Comparison of ENCODE assay signal across 16 cellular contexts in genomic region chr2:129337076-129337475, GRCh38.
A peak's percentile ranks its signal among the peaks of the same experiment; 100 is the strongest.
DNase-seq lines count a peak whose midpoint lies in the region; ATAC-seq, FAIRE-seq and TF ChIP-seq lines count a peak whose summit lies in the region.
"Had no signal": no experiment of that assay in that cellular context is flagged by ENCODE, and none has a peak within 500 bp of the region (broad histone marks: within the 10 kb centered on the region; RNA-seq: fewer than 3 reads in every experiment).

No MANE protein-coding gene starts in this region.

- TF ChIP-seq CTCF in HepG2 (CRISPR knock-in tag; IDR thresholded peaks at IDR 0.05) (0 out of 2 replicates have a peak, but pooled peaks have one; percentile 22), right lobe of liver (IDR thresholded peaks at IDR 0.05) (no peak), Loucy (conservative IDR thresholded peaks at IDR 0.05; ENCODE audit: low read length) (0 out of 2 replicates have a peak, but pooled peaks have one; percentile 12), psoas muscle (IDR thresholded peaks at IDR 0.05) (no peak)

- H3K4me3 ChIP-seq in HepG2 (replicated peaks in 1 of 3; ENCODE audit: insufficient read depth in 1 of 3, low read depth in 2 of 3, low read length in 3 of 3) (no peak overlapping the region), right lobe of liver (no peak overlapping the region), Loucy (ENCODE audit: low read length, poor library complexity, severe bottlenecking) (no peak overlapping the region), psoas muscle (no peak overlapping the region)
- H3K4me3 ChIP-seq: BLaER1 treated with 17β-estradiol and CSF1 and Interleukin-3, amounts not matched to agents 10 nM and 100 nM; GM23248; HAP-1 had no signal

- TF ChIP-seq POLR2A in HepG2 (IDR thresholded peaks at IDR 0.05; ENCODE audit: insufficient read depth in 1 of 2, low read depth in 2 of 2, low read length in 2 of 2) (no peak), right lobe of liver (IDR thresholded peaks at IDR 0.05) (no peak)

- H3K9ac ChIP-seq in HepG2 (ENCODE audit: insufficient read depth, low read depth, low read length) (no peak overlapping the region), Loucy (ENCODE audit: low read depth, low read length, poor library complexity, severe bottlenecking) (no peak overlapping the region)
- H3K9ac ChIP-seq: BLaER1 treated with 17β-estradiol and CSF1 and Interleukin-3, amounts not matched to agents 10 nM and 100 nM; GM23248 had no signal

- DNase-seq in HepG2 (ENCODE audit: low spot score), result peak; percentile 22
- no peak for DNase-seq in right lobe of liver
- no peak for DNase-seq in psoas muscle
- no peak for DNase-seq in COR-L47 (lab: John Stamatoyannopoulos, UW)
- no peak for DNase-seq in NCI-H1105 treated with DMSO at 0.1 percent for 48 hours (lab: John Stamatoyannopoulos, UW)
- no peak for DNase-seq in activated CD4-positive, alpha-beta T cell treated with anti-CD3 and anti-CD28 coated beads, Interleukin-2, amount 50 U/mL, for 4 hours
- DNase-seq: CD4-positive, CD25-positive, alpha-beta regulatory T cell; CD8-positive, alpha-beta memory T cell; GM23248 had no signal

- H3K4me1 ChIP-seq in HepG2 (ENCODE audit: insufficient read depth, low read length), result no peaks in the 10 kb centered on the region
- no peaks in the 10 kb centered on the region for H3K4me1 ChIP-seq in right lobe of liver
- H3K4me1 ChIP-seq in Loucy (ENCODE audit: insufficient read depth, low read length, poor library complexity, severe bottlenecking), result no peaks in the 10 kb centered on the region
- H3K4me1 ChIP-seq in psoas muscle, result peaks cover 14% of the 10 kb centered on the region
- H3K4me1 ChIP-seq: BLaER1 treated with 17β-estradiol and CSF1 and Interleukin-3, amounts not matched to agents 10 nM and 100 nM; Caco-2; HAP-1 had no signal

- H4K20me1 ChIP-seq in HepG2 (ENCODE audit: insufficient read depth, low read length) (no peaks in the 10 kb centered on the region), Loucy (ENCODE audit: insufficient read depth, low read length, poor library complexity, severe bottlenecking) (no peaks in the 10 kb centered on the region)
- H4K20me1 ChIP-seq: BLaER1 treated with 17β-estradiol and CSF1 and Interleukin-3, amounts not matched to agents 10 nM and 100 nM had no signal

- no peak overlapping the region for H2AFZ ChIP-seq in HepG2 (ENCODE audit: low read length)
- no peak overlapping the region for H2AFZ ChIP-seq in Loucy (ENCODE audit: low read length)
- H2AFZ ChIP-seq: GM23248 had no signal

- in situ Hi-C loops in HepG2 (cut with HindIII; ENCODE audit: extremely low pct_ligation_motif_present, low pct_unique_long_range_greater_than_20kb), result no loop called here

- CTCF ChIA-PET in HepG2 (lab: Yijun Ruan, JAX; ENCODE audit: low intra/inter-chr PET ratio, low total read pairs), result no interaction called here

- H3K4me2 ChIP-seq in HepG2 (ENCODE audit: low read depth, low read length), result no peak overlapping the region
- no peak overlapping the region for H3K4me2 ChIP-seq in Loucy (ENCODE audit: low read depth, low read length, poor library complexity, severe bottlenecking)
- H3K4me2 ChIP-seq: BLaER1 treated with 17β-estradiol and CSF1 and Interleukin-3, amounts not matched to agents 10 nM and 100 nM had no signal

- no TSS peak for BruUV-seq in HepG2 (replicated peaks; lab: Mats Ljungman, UMichigan)

- H3K27ac ChIP-seq in HepG2 (ENCODE audit: extremely low read length, insufficient read depth, low read length) (no peak overlapping the region), right lobe of liver (no peak overlapping the region), psoas muscle (peak overlapping the region; percentile 66)
- H3K27ac ChIP-seq: BLaER1 treated with 17β-estradiol and CSF1 and Interleukin-3, amounts not matched to agents 10 nM and 100 nM; GM23248 had no signal

- no peak for FAIRE-seq in HepG2 (lab: Jason Lieb, UNC)
- FAIRE-seq: D721Med, G401.6, GM12891 had no signal

- TF ChIP-seq RAD21 in HepG2 (CRISPR knock-in tag; IDR thresholded peaks at IDR 0.05), result no peak

- ATAC-seq in HepG2, result peak; percentile 73
- no peak for ATAC-seq in right lobe of liver
- no peak for ATAC-seq in psoas muscle

- H3F3A ChIP-seq in Loucy (ENCODE audit: low read depth), result no peaks in the 10 kb centered on the region

- no peaks in the 10 kb centered on the region for H3K79me2 ChIP-seq in HepG2 (ENCODE audit: insufficient read depth, low read length)
- no peaks in the 10 kb centered on the region for H3K79me2 ChIP-seq in Loucy (ENCODE audit: insufficient read depth, low read length)

- H3K27me3 ChIP-seq in HepG2 (ENCODE audit: control insufficient read depth in 1 of 2, insufficient read depth in 2 of 2, low read length in 2 of 2) (peaks cover 0 to 4% of the 10 kb centered on the region in 2 experiments; a peak in 1 of 5 replicates), right lobe of liver (no peaks in the 10 kb centered on the region), Loucy (ENCODE audit: insufficient read depth, low read length, poor library complexity, severe bottlenecking) (no peaks in the 10 kb centered on the region), psoas muscle (ENCODE audit: insufficient read depth in 3 of 3, low read length in 2 of 3) (no peaks in the 10 kb centered on the region)
- H3K27me3 ChIP-seq: BLaER1 treated with 17β-estradiol and CSF1 and Interleukin-3, amounts not matched to agents 10 nM and 100 nM had no signal

- no peaks in the 10 kb centered on the region; the same call in 1 of the 2 replicates for H3K9me3 ChIP-seq in HepG2 (ENCODE audit: low read length)
- H3K9me3 ChIP-seq in right lobe of liver, result no peaks in the 10 kb centered on the region
- H3K9me3 ChIP-seq in Loucy (ENCODE audit: insufficient read depth, low read depth, low read length), result no peaks in the 10 kb centered on the region
- H3K9me3 ChIP-seq in psoas muscle, result no peaks in the 10 kb centered on the region
- H3K9me3 ChIP-seq: HAP-1 had no signal

- intact Hi-C loops in HepG2 (cut with micrococcal nuclease; ENCODE audit: unreplicated experiment), result no loop called here
- intact Hi-C loops in right lobe of liver (cut with DNase I), result no loop called here
- intact Hi-C loops in psoas muscle (cut with DNase I), result loop anchor here in 1 of 2 donors (10.0 kb wide), 1 partner anchor 58 kb away; no protein-coding TSS in a partner anchor

- 38% methylated on average over 6 of the region's 6 CpGs for WGBS in HepG2 (ENCODE audit: low lambda C conversion rate)
- 65% methylated on average over 4 of the region's 6 CpGs for WGBS in right lobe of liver (ENCODE audit: insufficient coverage, low coverage, low lambda C conversion rate, missing lambda C conversion rate)
- WGBS in psoas muscle, 3 donors, result 95 to 96% (median 96%) methylated on average over 6 of the region's 6 CpGs

- H3K9me2 ChIP-seq in Loucy (replicated peaks; ENCODE audit: low read depth, low read length), result no peaks in the 10 kb centered on the region

- no peak for TF ChIP-seq EP300 in HepG2 (IDR thresholded peaks at IDR 0.05; ENCODE audit: low read depth in 2 of 2, low read length in 2 of 2)
- TF ChIP-seq EP300 in HepG2 (CRISPR knock-in tag; IDR thresholded peaks at IDR 0.05; ENCODE audit: borderline replicate concordance), result no peak

- no peaks in the 10 kb centered on the region for H3K36me3 ChIP-seq in HepG2 (replicated peaks in 1 of 2; ENCODE audit: control insufficient read depth in 1 of 2, insufficient read depth in 2 of 2, low read length in 2 of 2)
- H3K36me3 ChIP-seq in right lobe of liver, result no peaks in the 10 kb centered on the region
- no peaks in the 10 kb centered on the region for H3K36me3 ChIP-seq in Loucy (ENCODE audit: insufficient read depth, low read length)
- H3K36me3 ChIP-seq in psoas muscle (ENCODE audit: insufficient read depth in 1 of 2, low read depth in 1 of 2), result no peaks in the 10 kb centered on the region
- H3K36me3 ChIP-seq: BLaER1 treated with 17β-estradiol and CSF1 and Interleukin-3, amounts not matched to agents 10 nM and 100 nM; HAP-1 had no signal

- POLR2A ChIA-PET in HepG2 (lab: Yijun Ruan, JAX), result no interaction called here

TF ChIP-seq in HepG2, 621 proteins besides CTCF, POLR2A, EP300 and RAD21:
- no peak for TF ChIP-seq RBM39 (IDR thresholded peaks at IDR 0.05; ENCODE audit: low read depth, low read length, poor library complexity, severe bottlenecking)
- TF ChIP-seq, protein P1, sequence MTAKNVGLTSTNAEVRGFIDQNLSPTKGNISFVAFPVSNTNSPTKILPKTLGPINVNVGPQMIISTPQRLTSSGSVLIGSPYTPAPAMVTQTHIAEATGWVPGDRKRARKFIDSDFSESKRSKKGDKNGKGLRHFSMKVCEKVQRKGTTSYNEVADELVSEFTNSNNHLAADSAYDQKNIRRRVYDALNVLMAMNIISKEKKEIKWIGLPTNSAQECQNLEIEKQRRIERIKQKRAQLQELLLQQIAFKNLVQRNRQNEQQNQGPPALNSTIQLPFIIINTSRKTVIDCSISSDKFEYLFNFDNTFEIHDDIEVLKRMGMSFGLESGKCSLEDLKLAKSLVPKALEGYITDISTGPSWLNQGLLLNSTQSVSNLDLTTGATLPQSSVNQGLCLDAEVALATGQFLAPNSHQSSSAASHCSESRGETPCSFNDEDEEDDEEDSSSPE (CRISPR knock-in tag; IDR thresholded peaks at IDR 0.05), result no peak
- TF ChIP-seq CHD4 (IDR thresholded peaks at IDR 0.05; ENCODE audit: borderline replicate concordance, low read length), result no peak
- TF ChIP-seq ZNF747 (CRISPR knock-in tag; IDR thresholded peaks at IDR 0.05; ENCODE audit: borderline replicate concordance), result no peak
- TF ChIP-seq ZMAT3 (CRISPR knock-in tag; conservative IDR thresholded peaks at IDR 0.05), result no peak
- TF ChIP-seq ZNF441 (CRISPR knock-in tag; IDR thresholded peaks at IDR 0.05; ENCODE audit: borderline replicate concordance), result no peak
- TF ChIP-seq, protein P2, sequence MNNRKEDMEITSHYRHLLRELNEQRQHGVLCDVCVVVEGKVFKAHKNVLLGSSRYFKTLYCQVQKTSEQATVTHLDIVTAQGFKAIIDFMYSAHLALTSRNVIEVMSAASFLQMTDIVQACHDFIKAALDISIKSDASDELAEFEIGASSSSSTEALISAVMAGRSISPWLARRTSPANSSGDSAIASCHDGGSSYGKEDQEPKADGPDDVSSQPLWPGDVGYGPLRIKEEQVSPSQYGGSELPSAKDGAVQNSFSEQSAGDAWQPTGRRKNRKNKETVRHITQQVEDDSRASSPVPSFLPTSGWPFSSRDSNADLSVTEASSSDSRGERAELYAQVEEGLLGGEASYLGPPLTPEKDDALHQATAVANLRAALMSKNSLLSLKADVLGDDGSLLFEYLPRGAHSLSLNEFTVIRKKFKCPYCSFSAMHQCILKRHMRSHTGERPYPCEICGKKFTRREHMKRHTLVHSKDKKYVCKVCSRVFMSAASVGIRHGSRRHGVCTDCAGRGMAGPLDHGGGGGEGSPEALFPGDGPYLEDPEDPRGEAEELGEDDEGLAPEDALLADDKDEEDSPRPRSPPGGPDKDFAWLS (CRISPR knock-in tag; IDR thresholded peaks at IDR 0.05; ENCODE audit: borderline replicate concordance), result no peak
- TF ChIP-seq TOPORS (CRISPR knock-in tag; IDR thresholded peaks at IDR 0.05), result no peak
- no peak for TF ChIP-seq RELA (CRISPR knock-in tag; IDR thresholded peaks at IDR 0.05)
- no peak for TF ChIP-seq ZNF234 (CRISPR knock-in tag; conservative IDR thresholded peaks at IDR 0.05)
- no peak for TF ChIP-seq MAFG (CRISPR knock-in tag; IDR thresholded peaks at IDR 0.05)
TF ChIP-seq in HepG2: peak in this region for 0.

Comparison
In these comparisons a context has a peak if more than half of its experiments do, and no peak if none do; other contexts are left out.
1. CTCF ChIP-seq: peak in HepG2 (single experiment) and Loucy (single experiment); none in right lobe of liver (0 of 4) and psoas muscle (single experiment).